20 cellular contexts compared by ENCODE assay signal in genomic region chr4:11042760-11043159, GRCh38.
DNase-seq lines count a peak whose midpoint lies in the region; ATAC-seq and TF ChIP-seq lines count a peak whose summit lies in the region.
"Had no signal": no experiment of that assay in that cellular context is flagged by ENCODE, and none has a peak within 500 bp of the region (broad histone marks: within the 10 kb centered on the region; RNA-seq: fewer than 3 reads in every experiment).

No MANE protein-coding gene starts in this region.

- ATAC-seq in GM18909 (IDR thresholded peaks at IDR 0.05; ENCODE audit: poor library complexity, unreplicated experiment): peak; percentile 73
- ATAC-seq in right lobe of liver: peak in 3 of 4 donors; percentile 28 to 45 (median 38)
- no peak for ATAC-seq in GM21723 (IDR thresholded peaks at IDR 0.05; ENCODE audit: unreplicated experiment)
- ATAC-seq: Panc1 had no signal

- no peak overlapping the region for H3K4me3 ChIP-seq in GM12865 (ENCODE audit: low read depth, low read length)
- H3K4me3 ChIP-seq in right lobe of liver: no peak overlapping the region
- H3K4me3 ChIP-seq: HAP-1 had no signal

- H3K27ac Mint-ChIP-seq in glutamatergic neuron (ENCODE audit: unreplicated experiment): no peak overlapping the region

- H3K9me3 ChIP-seq in right lobe of liver: no peaks in the 10 kb centered on the region
- H3K9me3 ChIP-seq: HAP-1, SK-N-SH had no signal

- no peak for TF ChIP-seq POLR2A in right lobe of liver (IDR thresholded peaks at IDR 0.05)

- 31% methylated on average over 3 of the region's 3 CpGs for WGBS in right lobe of liver (ENCODE audit: insufficient coverage, low coverage, low lambda C conversion rate, missing lambda C conversion rate)

- peaks cover 2% of the 10 kb centered on the region for H3K27me3 Mint-ChIP-seq in glutamatergic neuron (ENCODE audit: unreplicated experiment)

- TF ChIP-seq CTCF in GM12865 (IDR thresholded peaks at IDR 0.05; ENCODE audit: insufficient read depth, low read depth, low read length, missing control alignments): no peak
- no peak for TF ChIP-seq CTCF in right lobe of liver (IDR thresholded peaks at IDR 0.05)
- no peak for TF ChIP-seq CTCF in glutamatergic neuron (IDR thresholded peaks at IDR 0.05; ENCODE audit: partially characterized antibody, unreplicated experiment)

- peak; percentile 20 for DNase-seq in GM12865 (ENCODE audit: low read depth)
- DNase-seq in HT-29 (ENCODE audit: low spot score): peak; percentile 48
- DNase-seq in right lobe of liver: no peak
- no peak for DNase-seq in NCI-H1436 (lab: John Stamatoyannopoulos, UW)
- DNase-seq in glutamatergic neuron: no peak
- DNase-seq in RPMI8226: no peak
- DNase-seq: AML-193, Calu3, DMS79 treated with DMSO at 0.1 percent for 48 hours, GDM1, KG1, NCI-H1092, NCI-H1694 treated with DMSO at 0.1 percent for 48 hours, NCI-H748 treated with DMSO at 0.1 percent for 48 hours, Right ventricle myocardium superior, SK-N-SH had no signal

- no peaks in the 10 kb centered on the region for H3K4me1 Mint-ChIP-seq in glutamatergic neuron (ENCODE audit: low read depth, unreplicated experiment)

- no peaks in the 10 kb centered on the region for H3K27me3 ChIP-seq in right lobe of liver

- no peak overlapping the region for H3K4me3 Mint-ChIP-seq in glutamatergic neuron (ENCODE audit: unreplicated experiment)

- no peaks in the 10 kb centered on the region for H3K4me1 ChIP-seq in right lobe of liver
- H3K4me1 ChIP-seq: HAP-1 had no signal

- H3K36me3 ChIP-seq in right lobe of liver: no peaks in the 10 kb centered on the region
- H3K36me3 ChIP-seq: HAP-1 had no signal

- peaks cover 16% of the 10 kb centered on the region for H3K36me3 Mint-ChIP-seq in glutamatergic neuron (ENCODE audit: unreplicated experiment)

- intact Hi-C loops in right lobe of liver (cut with DNase I): no loop called here

- H3K9me3 Mint-ChIP-seq in glutamatergic neuron (ENCODE audit: unreplicated experiment): peaks cover 3% of the 10 kb centered on the region

- no peak overlapping the region for H3K27ac ChIP-seq in right lobe of liver

Comparison
In these comparisons a context has a peak if more than half of its experiments do, and no peak if none do; other contexts are left out.
1. DNase-seq: peak in GM12865 (single experiment) and HT-29 (single experiment); none in right lobe of liver (0 of 3), NCI-H1436 (single experiment), glutamatergic neuron (single experiment) and RPMI8226 (single experiment).